In the genomic region with DNA sequence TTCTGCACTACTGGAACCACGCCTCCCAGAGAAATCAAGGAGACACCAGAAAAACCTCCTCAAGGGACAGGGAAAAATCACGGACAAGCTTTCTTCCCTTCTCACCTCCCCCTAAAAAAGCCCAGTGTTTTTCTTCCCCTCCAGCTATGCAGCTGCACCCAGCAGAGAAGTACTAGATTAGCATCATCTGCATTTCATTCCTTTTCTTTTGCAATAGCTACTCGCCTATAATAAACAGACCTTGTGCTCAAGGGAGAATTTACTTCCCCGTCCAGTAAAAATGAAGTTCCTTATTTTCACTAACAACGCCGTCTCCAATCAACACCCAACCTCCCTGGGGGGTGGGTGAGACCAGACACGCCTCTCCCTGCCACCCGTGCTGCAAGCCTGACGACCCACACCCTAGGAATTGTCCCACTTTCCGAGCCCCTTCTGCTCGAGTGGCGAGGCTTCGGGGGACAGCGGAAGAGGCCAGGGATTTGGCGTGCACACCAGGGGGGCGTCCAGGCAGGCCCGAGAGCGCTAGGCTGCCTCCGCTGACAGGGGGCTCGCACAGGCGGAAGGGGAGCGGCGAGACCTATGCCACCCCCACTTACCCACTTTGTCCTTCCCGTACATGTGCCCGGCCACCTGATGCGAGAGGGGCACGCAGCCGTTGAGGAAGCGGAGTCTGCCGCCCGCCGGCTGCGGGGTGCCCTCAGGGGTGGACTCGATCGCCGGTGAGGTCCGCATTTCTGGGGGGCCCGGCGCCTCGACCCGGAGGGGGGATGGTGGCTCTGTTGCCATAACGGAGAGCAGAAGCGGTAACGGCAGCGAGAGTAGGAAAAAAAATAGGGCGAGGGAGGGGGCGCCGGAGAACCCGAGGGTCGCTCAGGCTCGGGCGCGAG, we compare ENCODE assay signal across 8 cellular contexts. TPM values are rescaled to one million over a fixed set of nuclear protein-coding genes. Genes with fewer than 3 reads are reported as not detected.
DNase-seq lines count a peak whose midpoint lies in the region; ATAC-seq and TF ChIP-seq lines count a peak whose summit lies in the region.

No MANE protein-coding gene starts in this region.

- TF ChIP-seq CTCF in GM06990 (IDR thresholded peaks at IDR 0.05; ENCODE audit: insufficient read depth, low read length, poor library complexity, severe bottlenecking) (no peak), stomach (IDR thresholded peaks at IDR 0.05) (no peak)

- H3K4me1 ChIP-seq in mononuclear cell (ENCODE audit: insufficient read depth, low read length) (peaks cover 29% of the 10 kb centered on the region), stomach (peaks cover 6 to 39% (median 28%) of the 10 kb centered on the region in 4 donors)

- peak; percentile 70 for DNase-seq in GM06990 (ENCODE audit: extremely low read depth, insufficient read length)
- peak; percentile 85 to 96 for DNase-seq in NOMO-1 (lab: John Stamatoyannopoulos, UW; ENCODE audit: unreplicated experiment in 2 of 2)
- DNase-seq in activated T-cell treated with anti-CD3 and anti-CD28 coated beads, Interleukin-2, amount 50 U/mL, for 24 hours = peak; percentile 62
- peak; percentile 42 for DNase-seq in stomach
- no peak for DNase-seq in NCI-H2107 (lab: John Stamatoyannopoulos, UW)

- peak overlapping the region; percentile 88 to 100 (median 98) for H3K27ac ChIP-seq in stomach

- H3K36me3 Mint-ChIP-seq in activated T-cell treated with anti-CD3 and anti-CD28 coated beads, Interleukin-2, amount 50 U/mL, for 24 hours (ENCODE audit: low read depth) = peaks cover 29% of the 10 kb centered on the region

- H3K27ac Mint-ChIP-seq in activated T-cell treated with anti-CD3 and anti-CD28 coated beads, Interleukin-2, amount 50 U/mL, for 24 hours = peak overlapping the region; percentile 98

- TF ChIP-seq POLR2A in stomach (IDR thresholded peaks at IDR 0.05) = no peak

- ATAC-seq in HG02571 (IDR thresholded peaks at IDR 0.05; ENCODE audit: unreplicated experiment) (peak; percentile 6), esophagus mucosa (peak; percentile 10)

- WGBS in stomach, 5 donors = 0 to 1% (median 0%) methylated on average over 43 to 53 of the region's 53 CpGs

- H3K9me3 ChIP-seq in mononuclear cell (ENCODE audit: low read depth, low read length) = no peaks in the 10 kb centered on the region
- no peaks in the 10 kb centered on the region for H3K9me3 ChIP-seq in stomach

- no peaks in the 10 kb centered on the region for H3K9me3 Mint-ChIP-seq in activated T-cell treated with anti-CD3 and anti-CD28 coated beads, Interleukin-2, amount 50 U/mL, for 24 hours

- no peak for TF ChIP-seq EP300 in stomach (IDR thresholded peaks at IDR 0.05)

- peak overlapping the region; percentile 95 for H3K4me3 Mint-ChIP-seq in activated T-cell treated with anti-CD3 and anti-CD28 coated beads, Interleukin-2, amount 50 U/mL, for 24 hours

- H3K27me3 Mint-ChIP-seq in activated T-cell treated with anti-CD3 and anti-CD28 coated beads, Interleukin-2, amount 50 U/mL, for 24 hours = no peaks in the 10 kb centered on the region

- H3K4me1 Mint-ChIP-seq in activated T-cell treated with anti-CD3 and anti-CD28 coated beads, Interleukin-2, amount 50 U/mL, for 24 hours (ENCODE audit: low read depth) = peaks cover 54% of the 10 kb centered on the region

- H3K36me3 ChIP-seq in GM06990 (ENCODE audit: control insufficient read depth, insufficient read depth, low read length) (no peaks in the 10 kb centered on the region), stomach (no peaks in the 10 kb centered on the region)

- intact Hi-C loops in stomach (cut with DNase I; ENCODE audit: low total_unique reads) = no loop called here

- peak overlapping the region; percentile 94 for H3K4me3 ChIP-seq in GM06990 (replicated peaks; ENCODE audit: low read depth, low read length)
- peak overlapping the region; percentile 64 for H3K4me3 ChIP-seq in mononuclear cell (ENCODE audit: low read length)
- H3K4me3 ChIP-seq in stomach = peak overlapping the region; percentile 75 to 89 (median 83)

- no peaks in the 10 kb centered on the region for H3K27me3 ChIP-seq in GM06990 (replicated peaks; ENCODE audit: control insufficient read depth, insufficient read depth, low read length)
- no peaks in the 10 kb centered on the region for H3K27me3 ChIP-seq in mononuclear cell (ENCODE audit: insufficient read depth, low read length)
- no peaks in the 10 kb centered on the region for H3K27me3 ChIP-seq in stomach

RNA-seq across cellular contexts. Expression of a gene that starts 0.6 kb away (rescaled TPM):
- total RNA-seq in esophagus mucosa (5.9 TPM), mononuclear cell (3.5 TPM), stomach (10 to 100 TPM in 1 of 5 donors, 1 to 10 TPM in 3, not detected in 1; 4.1 to 15.6 (median 5.5) TPM)
- 1 to 10 TPM; 1.8 to 4.0 (median 1.9) TPM for polyA plus RNA-seq in stomach

RNA-seq across cellular contexts. Expression of a gene that starts 1.9 kb away (rescaled TPM):
- total RNA-seq in esophagus mucosa (32.8 TPM), mononuclear cell (1.3 TPM), stomach (10 to 100 TPM in 2 of 5 donors, 1 to 10 TPM in 3; 1.2 to 93.6 (median 8.2) TPM)
- polyA plus RNA-seq in stomach = 10 to 100 TPM; 13.3 to 33.2 (median 28.0) TPM
